ENCODE assay signal across 13 cellular contexts in the genomic region with DNA sequence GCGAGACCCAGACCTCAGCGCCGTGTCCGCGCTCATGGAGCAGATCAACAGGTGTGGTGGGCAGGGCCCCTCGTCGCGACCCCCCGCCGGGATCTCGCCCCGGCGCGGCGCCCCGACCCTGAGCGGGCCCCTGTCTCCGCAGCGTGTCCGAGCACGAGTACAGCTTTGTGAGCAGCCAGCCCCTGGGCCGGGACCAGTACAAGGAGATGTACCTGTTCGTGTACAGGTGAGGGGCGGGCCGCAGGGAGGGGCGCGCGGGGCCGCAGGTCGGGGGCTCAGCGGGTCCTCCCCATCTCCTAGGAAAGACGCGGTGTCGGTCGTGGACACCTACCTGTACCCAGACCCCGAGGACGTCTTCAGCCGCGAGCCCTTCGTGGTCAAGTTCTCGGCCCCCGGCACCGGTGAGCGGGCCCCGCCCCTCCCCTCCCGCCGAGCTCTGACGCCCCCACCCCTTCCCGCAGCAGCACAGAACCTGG. TPM values are rescaled to one million over a fixed set of nuclear protein-coding genes. Genes with fewer than 3 reads are reported as not detected.
A peak's percentile ranks its signal among the peaks of the same experiment; 100 is the strongest.
DNase-seq lines count a peak whose midpoint lies in the region; ATAC-seq, FAIRE-seq and TF ChIP-seq lines count a peak whose summit lies in the region.
"Had no signal": no experiment of that assay in that cellular context is flagged by ENCODE, and none has a peak within 500 bp of the region (broad histone marks: within the 10 kb centered on the region; RNA-seq: fewer than 3 reads in every experiment).

No MANE protein-coding gene starts in this region.

- H4K5ac ChIP-seq in H9 (ENCODE audit: insufficient read length, low read depth, low read length) = no peak overlapping the region
- no peak overlapping the region for H4K5ac ChIP-seq in H1 (ENCODE audit: insufficient read length, low read depth, low read length)

- no peak overlapping the region for H3K27ac ChIP-seq in H9 (ENCODE audit: insufficient read length, low read depth, low read length)
- no peak overlapping the region for H3K27ac ChIP-seq in H1 (ENCODE audit: low read depth, low read length)
- H3K27ac ChIP-seq in neural cell (ENCODE audit: low read length) = no peak overlapping the region
- H3K27ac ChIP-seq: pancreas had no signal

- no peak overlapping the region for H3K9ac ChIP-seq in H9 (ENCODE audit: extremely low read depth, insufficient read length, low read length)
- no peak overlapping the region for H3K9ac ChIP-seq in H1 (replicated peaks in 1 of 4; ENCODE audit: extremely low read depth in 1 of 4, low read depth in 3 of 4, low read length in 3 of 4)
- H3K9ac ChIP-seq in neural cell (ENCODE audit: low read length) = no peak overlapping the region

- no peak overlapping the region for H2BK20ac ChIP-seq in H9 (ENCODE audit: low read depth, low read length, poor library complexity, severe bottlenecking)
- H2BK20ac ChIP-seq in H1 (ENCODE audit: low read length) = no peak overlapping the region

- H4K91ac ChIP-seq in H9 (ENCODE audit: insufficient read length, low read depth, low read length) = no peak overlapping the region
- no peak overlapping the region for H4K91ac ChIP-seq in H1 (replicated peaks; ENCODE audit: insufficient read length, low read length)

- H3K4me1 Mint-ChIP-seq in H9 = peaks cover 0 to 3% of the 10 kb centered on the region in 2 experiments; a peak in 1 of 4 replicates
- H3K4me1 Mint-ChIP-seq in activated naive CD4-positive, alpha-beta T cell treated with anti-CD3 and anti-CD28 coated beads, Interleukin-2, amount 10 ng/mL, durations not matched to agents 7 days and 5 days = no peaks in the 10 kb centered on the region
- H3K4me1 Mint-ChIP-seq: activated CD8-positive, alpha-beta memory T cell treated with anti-CD3 and anti-CD28 coated beads, Interleukin-2, amount 10 ng/mL, durations not matched to agents 7 days and 5 days had no signal

- no peaks in the 10 kb centered on the region for H3K79me1 ChIP-seq in H9 (ENCODE audit: insufficient read depth, low read depth, low read length, poor library complexity, severe bottlenecking)
- no peaks in the 10 kb centered on the region for H3K79me1 ChIP-seq in H1 (ENCODE audit: low read depth, low read length)

- no peaks in the 10 kb centered on the region for H3K9me3 ChIP-seq in H9 (ENCODE audit: control insufficient read depth, low read depth, low read length)
- no peaks in the 10 kb centered on the region for H3K9me3 ChIP-seq in H1 (ENCODE audit: insufficient read depth in 2 of 2, low read depth in 1 of 2, low read length in 1 of 2)
- H3K9me3 ChIP-seq in neural cell (ENCODE audit: low read length) = no peaks in the 10 kb centered on the region
- H3K9me3 ChIP-seq: pancreas had no signal

- no peak for TF ChIP-seq EP300 in H1 (IDR thresholded peaks at IDR 0.05; ENCODE audit: borderline replicate concordance in 1 of 2, low read depth in 2 of 2, low read length in 2 of 2)
- no peak for TF ChIP-seq EP300 in neural cell (conservative IDR thresholded peaks at IDR 0.05; ENCODE audit: poor library complexity, severe bottlenecking)

- H3K14ac ChIP-seq in H9 (ENCODE audit: insufficient read depth, low read length) (no peak overlapping the region; the same call in 1 of the 2 replicates), H1 (ENCODE audit: insufficient read length) (no peak overlapping the region)

- ATAC-seq in GM18520 (IDR thresholded peaks at IDR 0.05; ENCODE audit: unreplicated experiment) = no peak
- ATAC-seq: activated CD8-positive, alpha-beta memory T cell treated with anti-CD3 and anti-CD28 coated beads, Interleukin-2, amount 10 ng/mL, durations not matched to agents 7 days and 5 days; CD8-positive, alpha-beta T cell had no signal

- CTCF ChIA-PET in H1 (lab: Charles Lee; ENCODE audit: partially characterized antibody) = interaction anchor here (1.0 to 2.7 kb wide), 4 partner anchors 8 to 43 kb away, joined by 5 to 9 read pairs (median 6); no protein-coding TSS in a partner anchor
- CTCF ChIA-PET in activated naive CD4-positive, alpha-beta T cell treated with anti-CD3 and anti-CD28 coated beads, Interleukin-2, amount 10 ng/mL, durations not matched to agents 7 days and 5 days (lab: Charles Lee) = no interaction called here

- in situ Hi-C loops in GM13976 (cut with MboI; ENCODE audit: low sequenced_read_pairs, unreplicated experiment) = no loop called here

- no peak overlapping the region for H2BK12ac ChIP-seq in H9 (ENCODE audit: insufficient read length, low read depth, low read length)
- H2BK12ac ChIP-seq in H1 (ENCODE audit: low read depth, low read length) = no peak overlapping the region

- POLR2A ChIA-PET in H1 (lab: Charles Lee; ENCODE audit: partially characterized antibody) = interaction anchor here (0.5 to 8.6 kb wide), 20 partner anchors 8 to 267 kb away, joined by 3 to 181 read pairs (median 5); a partner anchor contains a TSS

- peaks cover 2 to 29% (median 6%) of the 10 kb centered on the region in 3 experiments; a peak in 5 of 7 replicates for H3K36me3 Mint-ChIP-seq in H9 (ENCODE audit: insufficient read depth in 1 of 3, low read depth in 3 of 3)
- peaks cover 7% of the 10 kb centered on the region for H3K36me3 Mint-ChIP-seq in activated naive CD4-positive, alpha-beta T cell treated with anti-CD3 and anti-CD28 coated beads, Interleukin-2, amount 10 ng/mL, durations not matched to agents 7 days and 5 days

- no peak overlapping the region for H3K4ac ChIP-seq in H9 (ENCODE audit: low read depth, low read length)
- H3K4ac ChIP-seq in H1 (replicated peaks; ENCODE audit: insufficient read length, low read depth, low read length) = no peak overlapping the region

- no peak for TF ChIP-seq RAD21 in H1 (IDR thresholded peaks at IDR 0.05 in 1 of 2, conservative IDR thresholded peaks at IDR 0.05 in 1 of 2; ENCODE audit: low read depth in 2 of 2, low read length in 2 of 2)
- no peak for TF ChIP-seq RAD21 in neural cell (conservative IDR thresholded peaks at IDR 0.05)

- peaks cover 2% of the 10 kb centered on the region; the same call in 1 of the 2 replicates for H3K27me3 ChIP-seq in H9 (ENCODE audit: insufficient read depth, low read length)
- H3K27me3 ChIP-seq in H1 (replicated peaks in 1 of 4; ENCODE audit: control insufficient read depth in 3 of 4, extremely low read depth in 1 of 4, insufficient read depth in 3 of 4, low read length in 3 of 4) = peaks cover 4 to 20% (median 16%) of the 10 kb centered on the region in 4 experiments; a peak in 6 of 7 replicates
- peaks cover 15% of the 10 kb centered on the region for H3K27me3 ChIP-seq in neural cell (ENCODE audit: insufficient read depth, low read depth, low read length)
- H3K27me3 ChIP-seq: pancreas had no signal

- peaks cover 16% of the 10 kb centered on the region for H3K27me3 Mint-ChIP-seq in H9 (ENCODE audit: low read depth)
- peaks cover 38% of the 10 kb centered on the region for H3K27me3 Mint-ChIP-seq in activated naive CD4-positive, alpha-beta T cell treated with anti-CD3 and anti-CD28 coated beads, Interleukin-2, amount 10 ng/mL, durations not matched to agents 7 days and 5 days
- H3K27me3 Mint-ChIP-seq: activated CD8-positive, alpha-beta memory T cell treated with anti-CD3 and anti-CD28 coated beads, Interleukin-2, amount 10 ng/mL, durations not matched to agents 7 days and 5 days had no signal

- no CpG with 5 or more reads among the region's 49 CpGs for WGBS in H9 (ENCODE audit: extremely low coverage, insufficient read length, low lambda C conversion rate)
- 6% methylated on average over 22 of the region's 49 CpGs; no CpG with 5 or more reads in 1 of the 2 experiments for WGBS in H1 (ENCODE audit: extremely low coverage in 1 of 2, insufficient coverage in 1 of 2, insufficient read length in 1 of 2, insufficient replicate concordance in 2 of 2, low coverage in 1 of 2, low lambda C conversion rate in 2 of 2, missing lambda C conversion rate in 1 of 2), 2 experiments

- H3T11ph ChIP-seq in H9 (ENCODE audit: low read length) = no peak overlapping the region

- H3K79me2 ChIP-seq in H9 (ENCODE audit: insufficient read depth, low read length) (no peaks in the 10 kb centered on the region), H1 (ENCODE audit: control insufficient read depth in 1 of 2, insufficient read depth in 2 of 2, low read length in 2 of 2) (no peaks in the 10 kb centered on the region), neural cell (replicated peaks; ENCODE audit: insufficient read depth, low read length) (no peaks in the 10 kb centered on the region)

- FAIRE-seq in H1 (lab: Jason Lieb, UNC) = no peak
- FAIRE-seq: pancreas had no signal

- H2AK5ac ChIP-seq in H9 (ENCODE audit: insufficient read length, low read length) = no peak overlapping the region
- H2AK5ac ChIP-seq in H1 (ENCODE audit: low read depth, low read length) = no peak overlapping the region

- H3K23ac ChIP-seq in H9 (ENCODE audit: insufficient read length, low read depth, low read length) = no peak overlapping the region
- no peak overlapping the region for H3K23ac ChIP-seq in H1 (ENCODE audit: insufficient read length)

- H2AFZ ChIP-seq in H9 (ENCODE audit: low read length) = no peak overlapping the region
- H2AFZ ChIP-seq in H1 (ENCODE audit: low read length) = no peak overlapping the region
- no peak overlapping the region for H2AFZ ChIP-seq in neural cell (ENCODE audit: low read depth, low read length)

- H3K18ac ChIP-seq in H9 (ENCODE audit: insufficient read length, low read depth, low read length) = no peak overlapping the region
- no peak overlapping the region for H3K18ac ChIP-seq in H1 (ENCODE audit: extremely low read depth, low read length)

- no peak overlapping the region for H2BK120ac ChIP-seq in H9 (ENCODE audit: low read depth, low read length, poor library complexity, severe bottlenecking)
- no peak overlapping the region for H2BK120ac ChIP-seq in H1 (replicated peaks; ENCODE audit: low read depth, low read length)

- TF ChIP-seq CTCF in H9 (conservative IDR thresholded peaks at IDR 0.05) = no peak
- TF ChIP-seq CTCF in H1 (IDR thresholded peaks at IDR 0.05; ENCODE audit: control extremely low read depth in 1 of 3, insufficient read depth in 1 of 3, low read depth in 1 of 3, low read length in 3 of 3) = no peak
- no peak for TF ChIP-seq CTCF in neural cell (IDR thresholded peaks at IDR 0.05; ENCODE audit: poor library complexity, severe bottlenecking)
- TF ChIP-seq CTCF in GM13976 (IDR thresholded peaks at IDR 0.05; ENCODE audit: borderline replicate concordance, control extremely low read depth, extremely low read depth, insufficient read depth, missing control alignments) = no peak

- H2BK5ac ChIP-seq in H9 (ENCODE audit: insufficient read length, low read length) = no peak overlapping the region
- H2BK5ac ChIP-seq in H1 (ENCODE audit: low read depth, low read length) = no peak overlapping the region

- DNase-seq in H9 (no peak), H1 (ENCODE audit: low read depth in 1 of 2, low spot score in 2 of 2) (peak in 1 of 2 experiments; percentile 64), GM13976 (ENCODE audit: low spot score) (no peak)
- DNase-seq in activated naive CD4-positive, alpha-beta T cell treated with anti-CD3 and anti-CD28 coated beads, Interleukin-2, amount 10 ng/mL, durations not matched to agents 7 days and 5 days = no peak
- DNase-seq: activated CD8-positive, alpha-beta memory T cell treated with anti-CD3 and anti-CD28 coated beads, Interleukin-2, amount 10 ng/mL, durations not matched to agents 7 days and 5 days; anterior cingulate cortex; CD8-positive, alpha-beta T cell; NCI-H2107; stimulated activated CD4-positive, alpha-beta T cell treated with anti-CD3 and anti-CD28 coated beads, Interleukin-4, amount 100 ng/mL, for 24 hours had no signal

- H2BK15ac ChIP-seq in H9 (ENCODE audit: low read depth, low read length) (no peak overlapping the region), H1 (ENCODE audit: low read length) (no peak overlapping the region)

- H3K23me2 ChIP-seq in H9 (ENCODE audit: insufficient read length, low read depth, low read length, poor library complexity, severe bottlenecking) (peaks cover 13% of the 10 kb centered on the region), H1 (ENCODE audit: low read depth, low read length) (peaks cover 16% of the 10 kb centered on the region; the same call in 1 of the 2 replicates)

- H3F3A ChIP-seq in neural cell (ENCODE audit: insufficient read depth, low read length, poor library complexity, severe bottlenecking) = no peaks in the 10 kb centered on the region

- no peak overlapping the region for H3K56ac ChIP-seq in H9 (ENCODE audit: insufficient read length, low read depth, low read length)
- H3K56ac ChIP-seq in H1 (replicated peaks; ENCODE audit: insufficient read length, low read depth, low read length) = no peak overlapping the region

- H3K9me2 ChIP-seq in neural cell (ENCODE audit: insufficient read depth, low read length) = no peaks in the 10 kb centered on the region

- peak overlapping the region; percentile 42 to 72; a peak in 4 of 5 replicates for H3K4me3 Mint-ChIP-seq in H9
- H3K4me3 Mint-ChIP-seq in activated naive CD4-positive, alpha-beta T cell treated with anti-CD3 and anti-CD28 coated beads, Interleukin-2, amount 10 ng/mL, durations not matched to agents 7 days and 5 days = no peak overlapping the region
- H3K4me3 Mint-ChIP-seq: activated CD8-positive, alpha-beta memory T cell treated with anti-CD3 and anti-CD28 coated beads, Interleukin-2, amount 10 ng/mL, durations not matched to agents 7 days and 5 days; CD8-positive, alpha-beta T cell; T-helper 1 cell treated with Interleukin-12 subunit alpha and Interleukin-12 subunit beta and Interleukin-4 antibody, amounts not matched to agents 30 μg/mL and 1 μg/mL, for 36 hours had no signal

- no peak overlapping the region for H3K27ac Mint-ChIP-seq in H9
- H3K27ac Mint-ChIP-seq in activated naive CD4-positive, alpha-beta T cell treated with anti-CD3 and anti-CD28 coated beads, Interleukin-2, amount 10 ng/mL, durations not matched to agents 7 days and 5 days = no peak overlapping the region
- H3K27ac Mint-ChIP-seq: activated CD8-positive, alpha-beta memory T cell treated with anti-CD3 and anti-CD28 coated beads, Interleukin-2, amount 10 ng/mL, durations not matched to agents 7 days and 5 days; CD8-positive, alpha-beta T cell; T-helper 1 cell treated with Interleukin-12 subunit alpha and Interleukin-12 subunit beta and Interleukin-4 antibody, amounts not matched to agents 30 μg/mL and 1 μg/mL, for 36 hours had no signal

- H3K4me2 ChIP-seq in H9 (ENCODE audit: insufficient read depth, insufficient read length, low read length) (peak overlapping the region; percentile 67), H1 (ENCODE audit: insufficient read depth in 1 of 2, low read depth in 2 of 2, low read length in 2 of 2) (peak overlapping the region; percentile 78 to 82), neural cell (ENCODE audit: low read length) (no peak overlapping the region)

- H3K9me3 Mint-ChIP-seq in H9 = no peaks in the 10 kb centered on the region
- no peaks in the 10 kb centered on the region for H3K9me3 Mint-ChIP-seq in activated naive CD4-positive, alpha-beta T cell treated with anti-CD3 and anti-CD28 coated beads, Interleukin-2, amount 10 ng/mL, durations not matched to agents 7 days and 5 days
- H3K9me3 Mint-ChIP-seq: CD8-positive, alpha-beta T cell; T-helper 1 cell treated with Interleukin-12 subunit alpha and Interleukin-12 subunit beta and Interleukin-4 antibody, amounts not matched to agents 30 μg/mL and 1 μg/mL, for 36 hours had no signal

- H3K4me3 ChIP-seq in H1 (ENCODE audit: extremely low read depth in 1 of 4, insufficient read depth in 2 of 4, low read depth in 3 of 4, low read length in 4 of 4) (peak overlapping the region; percentile 19 to 63 (median 37); a peak in 7 of 8 replicates), neural cell (ENCODE audit: low read length) (peak overlapping the region; percentile 25)

- H3K4me1 ChIP-seq in H9 (ENCODE audit: insufficient read depth, low read length) (no peaks in the 10 kb centered on the region), H1 (replicated peaks in 1 of 4; ENCODE audit: control insufficient read depth in 3 of 4, insufficient read depth in 4 of 4, low read length in 3 of 4) (peaks cover 0 to 19% (median 10%) of the 10 kb centered on the region in 4 experiments; a peak in 5 of 7 replicates)

- H4K8ac ChIP-seq in H9 (replicated peaks; ENCODE audit: insufficient read length, low read depth, low read length) (no peak overlapping the region), H1 (ENCODE audit: extremely low read depth, insufficient read depth, low read length) (peak overlapping the region; percentile 86; the same call in 1 of the 2 replicates)

- H4K20me1 ChIP-seq in H9 (ENCODE audit: control insufficient read depth, insufficient read depth, insufficient read length) = no peaks in the 10 kb centered on the region
- H4K20me1 ChIP-seq in H1 (replicated peaks in 1 of 2; ENCODE audit: control insufficient read depth in 1 of 2, insufficient read depth in 2 of 2, low read length in 2 of 2) = peaks cover 0 to 12% of the 10 kb centered on the region in 2 experiments
- no peaks in the 10 kb centered on the region for H4K20me1 ChIP-seq in neural cell (ENCODE audit: insufficient read depth)

- no peak for TF ChIP-seq POLR2A in H1 (IDR thresholded peaks at IDR 0.05; ENCODE audit: control extremely low read depth in 1 of 2, low read depth in 2 of 2, low read length in 2 of 2)

- H3K36me3 ChIP-seq in H1 (ENCODE audit: control insufficient read depth in 2 of 4, insufficient read depth in 4 of 4, low read length in 3 of 4) (peaks cover 2 to 33% (median 5%) of the 10 kb centered on the region in 4 experiments; a peak in 4 of 8 replicates), neural cell (ENCODE audit: insufficient read depth, low read length) (no peaks in the 10 kb centered on the region)

RNA-seq across cellular contexts. Expression of a gene that starts 0.9 kb away (rescaled TPM):
- 2.5 TPM in 2 replicates for total RNA-seq in H9 (2021)
- 0.19 and 0.35 TPM in 2 replicates for total RNA-seq in H1 (2021; fragmentation: NEBNext Ultra II Directional; extraction: Animal tissue kit (Norgen Biotek cat#: 25700))
- polyA plus RNA-seq in H1 (2011; rRNA removed) = 0.75 and 0.97 TPM in 2 replicates
- 0.41 TPM for polyA plus RNA-seq in H1 (2011; cell fraction: cytosol; rRNA removed)
- polyA plus RNA-seq in H1 (2011; cell fraction: nucleus; rRNA removed) = 2.0 TPM
- 0.20 to 0.64 TPM (median 0.42 TPM) in 4 replicates for polyA plus RNA-seq in H1 (2012, experiment 1 of 2)
- 0.24 TPM for polyA plus RNA-seq in H1 (2012, experiment 2 of 2)
- 0.28 TPM for polyA plus RNA-seq in H1 (2013, experiment 1 of 2)
- polyA plus RNA-seq in H1 (2013, experiment 2 of 2) = 0.22 TPM
- 0.09 and 0.12 TPM in 2 replicates for polyA minus RNA-seq in H1 (2011; rRNA and poly(A)+ RNA removed)
- not detected for polyA minus RNA-seq in H1 (2011; cell fraction: cytosol; rRNA and poly(A)+ RNA removed)
- polyA minus RNA-seq in H1 (2011; cell fraction: nucleus; rRNA and poly(A)+ RNA removed) = 0.60 TPM
- polyA plus RNA-seq in neural cell = 10.2 and 10.9 TPM in 2 replicates
- polyA minus RNA-seq in neural cell = 3.2 and 3.9 TPM in 2 replicates

RNA-seq across cellular contexts. Expression of a gene that starts 13.7 kb away (rescaled TPM):
- total RNA-seq in H9 (2021) = 35.9 and 37.6 TPM in 2 replicates
- total RNA-seq in H1 (2021; fragmentation: NEBNext Ultra II Directional; extraction: Animal tissue kit (Norgen Biotek cat#: 25700)) = 21.9 and 22.2 TPM in 2 replicates
- polyA plus RNA-seq in H1 (2011; rRNA removed) (27.0 and 34.2 TPM in 2 replicates), neural cell (64.9 and 81.6 TPM in 2 replicates)
- polyA plus RNA-seq in H1 (2011; cell fraction: cytosol; rRNA removed) = 31.8 TPM
- 122 TPM for polyA plus RNA-seq in H1 (2011; cell fraction: nucleus; rRNA removed)
- 10.7 to 22.9 TPM (median 21.9 TPM) in 4 replicates for polyA plus RNA-seq in H1 (2012, experiment 1 of 2)
- polyA plus RNA-seq in H1 (2012, experiment 2 of 2) = 12.4 TPM
- polyA plus RNA-seq in H1 (2013, experiment 1 of 2) = 15.0 TPM
- 11.6 TPM for polyA plus RNA-seq in H1 (2013, experiment 2 of 2)
- 7.6 and 10.1 TPM in 2 replicates for polyA minus RNA-seq in H1 (2011; rRNA and poly(A)+ RNA removed)
- polyA minus RNA-seq in H1 (2011; cell fraction: cytosol; rRNA and poly(A)+ RNA removed) = 18.4 TPM
- 24.6 TPM for polyA minus RNA-seq in H1 (2011; cell fraction: nucleus; rRNA and poly(A)+ RNA removed)
- 40.6 and 46.5 TPM in 2 replicates for polyA minus RNA-seq in neural cell

RNA-seq across cellular contexts. Expression of a gene that starts 14.3 kb away (rescaled TPM):
- total RNA-seq in H9 (2021) = 90.0 and 95.4 TPM in 2 replicates
- total RNA-seq in H1 (2021; fragmentation: NEBNext Ultra II Directional; extraction: Animal tissue kit (Norgen Biotek cat#: 25700)) = 79.5 and 80.0 TPM in 2 replicates
- polyA plus RNA-seq in H1 (2011; rRNA removed) (151 and 154 TPM in 2 replicates), neural cell (33.1 and 35.3 TPM in 2 replicates)
- 133 TPM for polyA plus RNA-seq in H1 (2011; cell fraction: cytosol; rRNA removed)
- polyA plus RNA-seq in H1 (2011; cell fraction: nucleus; rRNA removed) = 128 TPM
- polyA plus RNA-seq in H1 (2012, experiment 1 of 2) = 67.8 to 120 TPM (median 104 TPM) in 4 replicates
- 83.0 TPM for polyA plus RNA-seq in H1 (2012, experiment 2 of 2)
- polyA plus RNA-seq in H1 (2013, experiment 1 of 2) = 59.9 TPM
- 52.9 TPM for polyA plus RNA-seq in H1 (2013, experiment 2 of 2)
- polyA minus RNA-seq in H1 (2011; rRNA and poly(A)+ RNA removed) = 20.6 and 24.2 TPM in 2 replicates
- polyA minus RNA-seq in H1 (2011; cell fraction: cytosol; rRNA and poly(A)+ RNA removed) = 42.8 TPM
- 39.6 TPM for polyA minus RNA-seq in H1 (2011; cell fraction: nucleus; rRNA and poly(A)+ RNA removed)
- 12.9 and 13.7 TPM in 2 replicates for polyA minus RNA-seq in neural cell

RNA-seq across cellular contexts. Expression of a gene that starts 22.5 kb away (rescaled TPM):
- total RNA-seq in H9 (2021) = 37.4 and 38.3 TPM in 2 replicates
- 30.9 and 32.6 TPM in 2 replicates for total RNA-seq in H1 (2021; fragmentation: NEBNext Ultra II Directional; extraction: Animal tissue kit (Norgen Biotek cat#: 25700))
- polyA plus RNA-seq in H1 (2011; rRNA removed) (55.9 and 63.9 TPM in 2 replicates), neural cell (42.2 and 44.1 TPM in 2 replicates)
- polyA plus RNA-seq in H1 (2011; cell fraction: cytosol; rRNA removed) = 44.0 TPM
- polyA plus RNA-seq in H1 (2011; cell fraction: nucleus; rRNA removed) = 81.1 TPM
- polyA plus RNA-seq in H1 (2012, experiment 1 of 2) = 20.8 to 40.2 TPM (median 35.0 TPM) in 4 replicates
- 26.7 TPM for polyA plus RNA-seq in H1 (2012, experiment 2 of 2)
- 54.8 TPM for polyA plus RNA-seq in H1 (2013, experiment 1 of 2)
- polyA plus RNA-seq in H1 (2013, experiment 2 of 2) = 48.7 TPM
- 9.5 and 10.9 TPM in 2 replicates for polyA minus RNA-seq in H1 (2011; rRNA and poly(A)+ RNA removed)
- polyA minus RNA-seq in H1 (2011; cell fraction: cytosol; rRNA and poly(A)+ RNA removed) = 18.8 TPM
- polyA minus RNA-seq in H1 (2011; cell fraction: nucleus; rRNA and poly(A)+ RNA removed) = 28.7 TPM
- polyA minus RNA-seq in neural cell = 18.5 and 20.5 TPM in 2 replicates

RNA-seq across cellular contexts. Expression of a gene that starts 26.5 kb away (rescaled TPM):
- 10.8 and 11.9 TPM in 2 replicates for total RNA-seq in H9 (2021)
- total RNA-seq in H1 (2021; fragmentation: NEBNext Ultra II Directional; extraction: Animal tissue kit (Norgen Biotek cat#: 25700)) = 6.1 and 8.5 TPM in 2 replicates
- 8.6 and 14.2 TPM in 2 replicates for polyA plus RNA-seq in H1 (2011; rRNA removed)
- polyA plus RNA-seq in H1 (2011; cell fraction: cytosol; rRNA removed) = 9.8 TPM
- polyA plus RNA-seq in H1 (2011; cell fraction: nucleus; rRNA removed) = 97.1 TPM
- 6.1 to 13.0 TPM (median 8.1 TPM) in 4 replicates for polyA plus RNA-seq in H1 (2012, experiment 1 of 2)
- 12.6 TPM for polyA plus RNA-seq in H1 (2012, experiment 2 of 2)
- polyA plus RNA-seq in H1 (2013, experiment 1 of 2) = 4.7 TPM
- polyA plus RNA-seq in H1 (2013, experiment 2 of 2) = 3.5 TPM
- 1.00 and 1.0 TPM in 2 replicates for polyA minus RNA-seq in H1 (2011; rRNA and poly(A)+ RNA removed)
- polyA minus RNA-seq in H1 (2011; cell fraction: cytosol; rRNA and poly(A)+ RNA removed) = 3.2 TPM
- polyA minus RNA-seq in H1 (2011; cell fraction: nucleus; rRNA and poly(A)+ RNA removed) = 9.2 TPM
- 39.2 and 43.6 TPM in 2 replicates for polyA plus RNA-seq in neural cell
- polyA minus RNA-seq in neural cell = 4.7 and 6.6 TPM in 2 replicates
